ENCODE assay signal across 1 cellular context in genomic region chr4:183261953-183262775, GRCh38.
TF ChIP-seq lines count a peak whose summit lies in the region.

No MANE protein-coding gene starts in this region.

TF ChIP-seq in GM12878, 131 proteins besides CTCF, POLR2A, EP300 and RAD21 (continued from another document):
- TF ChIP-seq, protein P1, sequence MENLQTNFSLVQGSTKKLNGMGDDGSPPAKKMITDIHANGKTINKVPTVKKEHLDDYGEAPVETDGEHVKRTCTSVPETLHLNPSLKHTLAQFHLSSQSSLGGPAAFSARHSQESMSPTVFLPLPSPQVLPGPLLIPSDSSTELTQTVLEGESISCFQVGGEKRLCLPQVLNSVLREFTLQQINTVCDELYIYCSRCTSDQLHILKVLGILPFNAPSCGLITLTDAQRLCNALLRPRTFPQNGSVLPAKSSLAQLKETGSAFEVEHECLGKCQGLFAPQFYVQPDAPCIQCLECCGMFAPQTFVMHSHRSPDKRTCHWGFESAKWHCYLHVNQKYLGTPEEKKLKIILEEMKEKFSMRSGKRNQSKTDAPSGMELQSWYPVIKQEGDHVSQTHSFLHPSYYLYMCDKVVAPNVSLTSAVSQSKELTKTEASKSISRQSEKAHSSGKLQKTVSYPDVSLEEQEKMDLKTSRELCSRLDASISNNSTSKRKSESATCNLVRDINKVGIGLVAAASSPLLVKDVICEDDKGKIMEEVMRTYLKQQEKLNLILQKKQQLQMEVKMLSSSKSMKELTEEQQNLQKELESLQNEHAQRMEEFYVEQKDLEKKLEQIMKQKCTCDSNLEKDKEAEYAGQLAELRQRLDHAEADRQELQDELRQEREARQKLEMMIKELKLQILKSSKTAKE (IDR thresholded peaks at IDR 0.05; ENCODE audit: low read depth, poor library complexity, severe bottlenecking) = peak; percentile 29
- TF ChIP-seq YY1 (IDR thresholded peaks at IDR 0.05; ENCODE audit: low read depth, low read length) (0 out of 2 replicates have a peak, but pooled peaks have one; percentile 43), IRF3 (IDR thresholded peaks at IDR 0.05) (no peak), PKNOX1 (IDR thresholded peaks at IDR 0.05) (peak; percentile 29; the same call in 1 of the 2 replicates), SMC3 (IDR thresholded peaks at IDR 0.05; ENCODE audit: borderline replicate concordance, low read length) (peak; percentile 74), POU2F2 (IDR thresholded peaks at IDR 0.05; ENCODE audit: borderline replicate concordance, low read depth, low read length) (peak; percentile 36; the same call in 1 of the 3 replicates), FOXM1 (IDR thresholded peaks at IDR 0.05; ENCODE audit: low read depth, low read length) (0 out of 2 replicates have a peak, but pooled peaks have one; percentile 33), RUNX3 (IDR thresholded peaks at IDR 0.05; ENCODE audit: low read length) (peak; percentile 79)
